8 cellular contexts compared by ENCODE assay signal in genomic region chr7:39949980-39950472, GRCh38. TPM values are rescaled to one million over a fixed set of nuclear protein-coding genes. Genes with fewer than 3 reads are reported as not detected.
DNase-seq lines count a peak whose midpoint lies in the region; ATAC-seq and TF ChIP-seq lines count a peak whose summit lies in the region.

Gene CDK13, plus strand, starts transcription at chr7:39950256. Its CDS starts 386 bp downstream, at chr7:39950642.

- H3K27ac ChIP-seq in HUES48 (ENCODE audit: low read depth, low read length), result peak within 1 kb of the TSS; percentile 100
- H3K27ac ChIP-seq in fibroblast of lung (ENCODE audit: insufficient read depth, low read length), result peak within 1 kb of the TSS; percentile 97

- H3K79me2 ChIP-seq in fibroblast of lung (ENCODE audit: control insufficient read depth, insufficient read depth, low read length), result peaks cover 47% of the 10 kb centered on the region

- H3K4me3 ChIP-seq in HUES48 (ENCODE audit: low read depth, low read length), result peak within 1 kb of the TSS; percentile 88
- H3K4me3 ChIP-seq in fibroblast of lung (replicated peaks in 1 of 4; ENCODE audit: control extremely low read depth in 1 of 4, insufficient read depth in 1 of 4, low read depth in 3 of 4, low read length in 4 of 4), result peak within 1 kb of the TSS; percentile 61 to 92 (median 88)

- H3K36me3 ChIP-seq in HUES48 (ENCODE audit: control insufficient read depth, insufficient read depth, low read length), result no peaks in the 10 kb centered on the region
- no peaks in the 10 kb centered on the region for H3K36me3 ChIP-seq in fibroblast of lung (ENCODE audit: control insufficient read depth, insufficient read depth, low read length)

- H3K9me3 Mint-ChIP-seq in natural killer cell, result no peaks in the 10 kb centered on the region

- intact Hi-C loops in natural killer cell (cut with micrococcal nuclease), result loop anchor here (1.0 to 5.0 kb wide), 2 partner anchors 37 to 184 kb away; partner anchors contain the start of gene MPLKIP

- TF ChIP-seq CTCF in fibroblast of lung (conservative IDR thresholded peaks at IDR 0.05 in 1 of 2, IDR thresholded peaks at IDR 0.05 in 1 of 2; ENCODE audit: low read depth in 1 of 2, low read length in 2 of 2), result no peak
- no peak for TF ChIP-seq CTCF in natural killer cell (IDR thresholded peaks at IDR 0.05)

- H3K9ac ChIP-seq in HUES48 (ENCODE audit: low read depth, low read length) (peak within 1 kb of the TSS; percentile 92), fibroblast of lung (ENCODE audit: insufficient read depth, low read length) (peak within 1 kb of the TSS; percentile 96)

- DNase-seq in DMS 273 (lab: John Stamatoyannopoulos, UW; ENCODE audit: unreplicated experiment) (peak; percentile 95), RKO (ENCODE audit: low spot score) (peak; percentile 72), activated T-helper 1 cell treated with Interleukin-2 at 50 U/mL for 16 hours (ENCODE audit: low read depth) (peak; percentile 86), fibroblast of lung (ENCODE audit: low read depth in 2 of 2) (peak; percentile 74 to 79), natural killer cell (peak; percentile 97)
- peak; percentile 84 for DNase-seq in stimulated activated naive CD4-positive, alpha-beta T cell treated with Interleukin-2 at 50 U/mL for 16 hours (lab: John Stamatoyannopoulos, UW)

- peaks cover 45 to 54% of the 10 kb centered on the region in 2 donors for H3K4me1 Mint-ChIP-seq in natural killer cell

- no peaks in the 10 kb centered on the region for H3K27me3 Mint-ChIP-seq in natural killer cell (ENCODE audit: low read depth in 2 of 2)

- H2AFZ ChIP-seq in fibroblast of lung (ENCODE audit: low read length), result peak within 1 kb of the TSS; percentile 93

- H3K27ac Mint-ChIP-seq in natural killer cell, result peak within 1 kb of the TSS; percentile 98 to 100

- H3K4me3 Mint-ChIP-seq in natural killer cell, result peak within 1 kb of the TSS; percentile 98

- peak; percentile 40 for ATAC-seq in GM21381 (IDR thresholded peaks at IDR 0.05; ENCODE audit: unreplicated experiment)
- peak; percentile 59 to 78 (median 68) for ATAC-seq in natural killer cell

- H3K4me1 ChIP-seq in HUES48 (ENCODE audit: control insufficient read depth, insufficient read depth, low read length) (peaks cover 13% of the 10 kb centered on the region; the same call in 1 of the 2 replicates), fibroblast of lung (ENCODE audit: control insufficient read depth, extremely low read depth, insufficient read depth, low read length) (peaks cover 5% of the 10 kb centered on the region)

- peak within 1 kb of the TSS; percentile 75 for H3K4me2 ChIP-seq in fibroblast of lung (ENCODE audit: extremely low read depth, insufficient read depth, low read length)

- H3K36me3 Mint-ChIP-seq in natural killer cell, result no peaks in the 10 kb centered on the region

- H4K20me1 ChIP-seq in fibroblast of lung (ENCODE audit: control insufficient read depth, extremely low read depth, insufficient read depth, low read length), result peaks cover 6% of the 10 kb centered on the region

- H3K27me3 ChIP-seq in HUES48 (ENCODE audit: control insufficient read depth, insufficient read depth, low read length), result no peaks in the 10 kb centered on the region
- H3K27me3 ChIP-seq in fibroblast of lung (ENCODE audit: control insufficient read depth, insufficient read depth, low read length), result no peaks in the 10 kb centered on the region

- H3K9me3 ChIP-seq in HUES48 (ENCODE audit: control insufficient read depth, insufficient read depth, low read length) (no peaks in the 10 kb centered on the region), fibroblast of lung (ENCODE audit: control insufficient read depth, insufficient read depth, low read depth, low read length) (no peaks in the 10 kb centered on the region)

RNA-seq across cellular contexts. Expression of gene CDK13, which starts in this region (rescaled TPM):
- total RNA-seq in fibroblast of lung (76.3 and 76.8 TPM in 2 replicates), natural killer cell (100 to 1,000 TPM; 149 to 179 (median 163) TPM)
- 32.7 and 35.3 TPM in 2 replicates for polyA plus RNA-seq in fibroblast of lung
- 18.0 and 19.5 TPM in 2 replicates for polyA plus RNA-seq in fibroblast of lung (2012)
- polyA minus RNA-seq in fibroblast of lung (ENCODE audit: low replicate concordance), result 18.2 and 34.5 TPM in 2 replicates

Comparison
In these comparisons a context has a peak if more than half of its experiments do, and no peak if none do; other contexts are left out.
1. Peak in every context shown above with its lines: DNase-seq, ATAC-seq, H3K4me3 ChIP-seq and H3K27ac ChIP-seq.